In genomic region chr4:39526283-39526682, GRCh38 we compare ENCODE assay signal across 8 cellular contexts. TPM values are rescaled to one million over a fixed set of nuclear protein-coding genes. Genes with fewer than 3 reads are reported as not detected.
DNase-seq lines count a peak whose midpoint lies in the region; ATAC-seq, FAIRE-seq and TF ChIP-seq lines count a peak whose summit lies in the region.

No MANE protein-coding gene starts in this region.

- TF ChIP-seq POLR2A in H54 (IDR thresholded peaks at IDR 0.05; ENCODE audit: low read depth, low read length): no peak

- H3K4me1 Mint-ChIP-seq in naive thymus-derived CD4-positive, alpha-beta T cell: peaks cover 11 to 26% (median 19%) of the 10 kb centered on the region in 7 donors

- intact Hi-C loops in naive thymus-derived CD4-positive, alpha-beta T cell (cut with micrococcal nuclease): loop anchor here (2.0 to 10.0 kb wide), 7 partner anchors 159 to 779 kb away; partner anchors contain the start of genes RFC1 (in 2 of the 2), UBE2K (in 2 of the 2), N4BP2 (in 1 of the 2) and RHOH (in 1 of the 2)

- H3K36me3 ChIP-seq in BE2C: no peaks in the 10 kb centered on the region
- H3K36me3 ChIP-seq in naive thymus-derived CD4-positive, alpha-beta T cell (ENCODE audit: control insufficient read depth in 2 of 3, insufficient read depth in 3 of 3, low read length in 3 of 3): peaks cover 0 to 5% (median 0%) of the 10 kb centered on the region in 3 experiments

- peak overlapping the region; percentile 87 for H3K4me3 ChIP-seq in BE2C (ENCODE audit: low read depth, low read length)
- H3K4me3 ChIP-seq in Jurkat, Clone E6-1 (ENCODE audit: low read length): peak overlapping the region; percentile 70
- H3K4me3 ChIP-seq in naive thymus-derived CD4-positive, alpha-beta T cell (ENCODE audit: low read length): peak overlapping the region; percentile 81

- H3K27me3 Mint-ChIP-seq in naive thymus-derived CD4-positive, alpha-beta T cell: no peaks in the 10 kb centered on the region

- H3K27ac ChIP-seq in cingulate gyrus (ENCODE audit: low read depth, low read length): peak overlapping the region; percentile 93
- peak overlapping the region; percentile 74 for H3K27ac ChIP-seq in naive thymus-derived CD4-positive, alpha-beta T cell (ENCODE audit: low read depth, low read length)

- POLR2A ChIA-PET in naive thymus-derived CD4-positive, alpha-beta T cell (lab: Charles Lee): interaction anchor here (0.6 to 1.0 kb wide), 2 partner anchors 68 to 866 kb away, joined by 3 to 4 read pairs; partner anchors contain the start of genes LIAS and RPL9

- no peaks in the 10 kb centered on the region for H3K27me3 ChIP-seq in BE2C
- no peaks in the 10 kb centered on the region for H3K27me3 ChIP-seq in naive thymus-derived CD4-positive, alpha-beta T cell (ENCODE audit: control insufficient read depth in 2 of 2, insufficient read depth in 2 of 2, low read length in 2 of 2)

- TF ChIP-seq CTCF in BE2C (IDR thresholded peaks at IDR 0.05; ENCODE audit: low read depth, low read length): no peak

- H3K4me3 Mint-ChIP-seq in naive thymus-derived CD4-positive, alpha-beta T cell: peak overlapping the region; percentile 88 to 99 (median 98)

- peaks cover 0 to 14% (median 7%) of the 10 kb centered on the region in 11 donors for H3K9me3 Mint-ChIP-seq in naive thymus-derived CD4-positive, alpha-beta T cell

- no peak for ATAC-seq in naive thymus-derived CD4-positive, alpha-beta T cell
- no peak for ATAC-seq in HG03159 (IDR thresholded peaks at IDR 0.05; ENCODE audit: unreplicated experiment)

- CTCF ChIA-PET in naive thymus-derived CD4-positive, alpha-beta T cell (lab: Charles Lee): no interaction called here

- H3K27ac Mint-ChIP-seq in naive thymus-derived CD4-positive, alpha-beta T cell: peak overlapping the region; percentile 68 to 93 (median 85)

- peaks cover 4% of the 10 kb centered on the region for H3K4me1 ChIP-seq in BE2C
- peaks cover 7 to 10% of the 10 kb centered on the region in 2 donors for H3K4me1 ChIP-seq in naive thymus-derived CD4-positive, alpha-beta T cell (ENCODE audit: control insufficient read depth in 2 of 2, insufficient read depth in 2 of 2, low read length in 2 of 2)

- DNase-seq in BE2C (no peak), H54 (ENCODE audit: insufficient read length, low spot score) (no peak), foreskin melanocyte (no peak), NCI-H128 (lab: John Stamatoyannopoulos, UW; ENCODE audit: unreplicated experiment) (no peak)
- DNase-seq in Jurkat, Clone E6-1 (ENCODE audit: low read depth, low spot score): no peak
- no peak for DNase-seq in naive thymus-derived CD4-positive, alpha-beta T cell

- FAIRE-seq in H54 (lab: Jason Lieb, UNC): no peak

- H3K36me3 Mint-ChIP-seq in naive thymus-derived CD4-positive, alpha-beta T cell: peaks cover 7 to 17% (median 8%) of the 10 kb centered on the region in 5 donors

- H3K9me3 ChIP-seq in BE2C: no peaks in the 10 kb centered on the region
- H3K9me3 ChIP-seq in naive thymus-derived CD4-positive, alpha-beta T cell (ENCODE audit: control insufficient read depth in 2 of 3, low read length in 3 of 3): peaks cover 0 to 7% (median 0%) of the 10 kb centered on the region in 3 experiments

RNA-seq across cellular contexts. Expression of gene UGDH, which starts 1.0 kb away (rescaled TPM):
- polyA plus RNA-seq in BE2C (2012; ENCODE audit: insufficient read depth, insufficient read length, low read depth): 8.6 TPM
- polyA plus RNA-seq in Jurkat, Clone E6-1 (2012; ENCODE audit: insufficient read depth, insufficient read length): 15.8 TPM
- total RNA-seq in naive thymus-derived CD4-positive, alpha-beta T cell: 10 to 100 TPM in 3 of 5 experiments, 1 to 10 TPM in 2; 6.9 to 20.9 (median 17.7) TPM
- 10 to 100 TPM; 18.2 to 18.7 TPM for polyA plus RNA-seq in naive thymus-derived CD4-positive, alpha-beta T cell
